ENCODE assay signal across 8 cellular contexts in the genomic region with DNA sequence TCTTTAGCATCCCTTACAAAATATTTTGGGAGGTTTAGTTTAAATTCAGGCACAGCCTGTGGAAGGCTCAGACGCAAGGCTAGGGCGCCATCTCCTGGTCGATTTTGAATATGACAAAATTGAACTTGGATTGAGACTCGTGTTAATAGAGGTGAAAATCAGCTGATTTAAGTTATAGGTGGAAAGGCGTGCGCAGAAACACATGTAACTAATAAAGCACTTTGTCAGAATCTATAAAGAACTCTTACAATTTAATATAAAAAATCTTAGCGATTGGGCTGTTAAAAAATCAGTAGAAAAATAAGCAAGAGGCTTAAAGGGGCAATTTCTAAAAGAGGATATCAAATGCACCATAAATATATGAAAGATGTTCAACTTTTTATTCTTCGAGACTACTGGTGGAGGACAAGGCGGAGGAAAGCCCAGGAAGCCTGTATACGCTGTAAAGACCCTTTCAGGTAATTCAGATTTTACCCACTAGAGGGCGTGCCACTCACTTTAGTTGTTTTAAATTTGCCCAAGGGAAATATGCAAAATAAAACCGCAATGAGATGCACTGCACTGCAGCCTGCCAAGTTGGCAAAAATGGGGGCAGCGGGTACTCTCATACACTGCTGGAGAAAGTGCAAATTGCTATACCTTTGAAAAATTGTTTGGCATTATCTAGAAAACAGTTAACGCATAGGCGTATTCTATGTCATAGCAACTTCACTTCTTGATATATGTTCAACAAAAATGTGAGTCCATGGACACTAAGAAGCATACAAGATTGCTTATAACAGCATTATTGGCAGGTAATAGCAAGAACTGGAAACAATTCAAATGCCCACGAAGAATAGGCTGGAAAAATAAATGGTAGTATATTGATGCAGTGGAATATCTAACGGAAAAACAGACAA.
DNase-seq lines count a peak whose midpoint lies in the region; ATAC-seq lines count a peak whose summit lies in the region.

No MANE protein-coding gene starts in this region.

- H3K4me1 ChIP-seq in BLaER1 (peaks cover 45% of the 10 kb centered on the region), endocrine pancreas (ENCODE audit: control insufficient read depth, insufficient read depth, low read length) (no peaks in the 10 kb centered on the region)

- H3K4me2 ChIP-seq in BLaER1 = peak overlapping the region; percentile 80

- peak; percentile 62 for DNase-seq in HK-2 (ENCODE audit: unreplicated experiment)
- peak; percentile 60 for DNase-seq in NCI-H82 treated with DMSO at 0.1 percent for 48 hours (lab: John Stamatoyannopoulos, UW; ENCODE audit: unreplicated experiment)
- peak; percentile 55 to 57 for DNase-seq in activated CD8-positive, alpha-beta memory T cell treated with anti-CD3 and anti-CD28 coated beads for 4 hours (ENCODE audit: low read depth in 2 of 2)
- peak; percentile 86 for DNase-seq in midbrain (lab: John Stamatoyannopoulos, UW)
- DNase-seq in stimulated activated CD8-positive, alpha-beta memory T cell treated with anti-CD3 and anti-CD28 coated beads, Interleukin-4, amount 100 ng/mL, for 1 hour (ENCODE audit: low read depth in 2 of 2, low spot score in 1 of 2) = peak; percentile 52 to 55

- H4K20me1 ChIP-seq in BLaER1 = no peaks in the 10 kb centered on the region

- H3K4me3 ChIP-seq in BLaER1 (peak overlapping the region; percentile 61), endocrine pancreas (ENCODE audit: control insufficient read depth, insufficient read depth, low read length) (peak overlapping the region; percentile 99)

- ATAC-seq in GM19397 (IDR thresholded peaks at IDR 0.05; ENCODE audit: unreplicated experiment) = peak; percentile 61

- H3K9ac ChIP-seq in BLaER1 (peak overlapping the region; percentile 36; the same call in 1 of the 2 replicates), endocrine pancreas (ENCODE audit: control insufficient read depth, insufficient read depth, low read length) (peak overlapping the region; percentile 60)

- 0 out of 2 replicates have a peak overlapping the region, but pooled peaks have one; percentile 54 for H3K27ac ChIP-seq in BLaER1

- H3K27me3 ChIP-seq in BLaER1 = no peaks in the 10 kb centered on the region
- no peaks in the 10 kb centered on the region for H3K27me3 ChIP-seq in endocrine pancreas (ENCODE audit: control insufficient read depth, insufficient read depth, low read length)

- H3K9me3 ChIP-seq in BLaER1 (no peaks in the 10 kb centered on the region), endocrine pancreas (ENCODE audit: control insufficient read depth, low read length) (no peaks in the 10 kb centered on the region)

- no peaks in the 10 kb centered on the region for H3K36me3 ChIP-seq in BLaER1
- no peaks in the 10 kb centered on the region for H3K36me3 ChIP-seq in endocrine pancreas (ENCODE audit: control insufficient read depth, insufficient read depth, low read length)

Comparison
In these comparisons a context has a peak if more than half of its experiments do, and no peak if none do; other contexts are left out.
1. Peak in every context shown above with its lines: DNase-seq, ATAC-seq, H3K4me3 ChIP-seq and H3K27ac ChIP-seq.